ENCODE assay signal across 27 cellular contexts in the genomic region with DNA sequence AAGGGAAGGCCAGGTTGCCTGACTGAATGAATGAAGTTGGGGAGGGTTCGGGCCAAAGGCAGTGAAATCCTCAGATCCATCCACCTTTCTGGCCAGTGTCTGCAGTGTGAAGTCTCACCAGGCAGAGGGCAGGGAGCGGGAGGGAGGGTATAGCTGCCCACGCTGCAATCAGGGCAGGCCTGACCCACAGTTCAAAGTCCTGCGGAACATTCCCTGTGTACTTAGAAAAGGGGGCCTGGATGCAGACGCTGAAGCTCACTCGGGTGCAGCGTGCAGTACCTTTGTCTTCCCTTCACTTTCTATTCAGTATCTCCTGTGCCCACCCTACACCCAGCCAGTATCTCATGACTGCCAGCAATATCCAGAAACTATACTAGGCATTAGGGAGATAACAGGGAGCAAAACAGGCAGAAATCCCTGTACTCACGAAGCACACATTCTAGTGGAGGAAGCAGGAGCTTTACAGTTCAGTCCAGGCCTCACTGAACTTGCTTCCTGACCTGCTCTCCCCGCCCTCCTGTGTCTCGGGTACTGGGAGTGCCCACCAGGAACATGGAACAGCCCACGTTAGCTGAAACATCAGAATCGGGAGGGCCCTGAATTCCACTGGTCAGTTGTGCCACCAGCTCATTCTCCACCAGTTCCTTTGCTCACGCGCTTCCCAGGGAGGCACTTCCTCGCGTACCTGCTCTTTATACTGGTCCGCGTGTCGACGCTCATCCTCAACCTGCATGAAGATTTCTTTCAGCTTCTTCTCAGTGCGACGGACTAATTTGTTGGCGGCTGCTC. TPM values are rescaled to one million over a fixed set of nuclear protein-coding genes. Genes with fewer than 3 reads are reported as not detected.
DNase-seq lines count a peak whose midpoint lies in the region; ATAC-seq and TF ChIP-seq lines count a peak whose summit lies in the region.
"Had no signal": no experiment of that assay in that cellular context is flagged by ENCODE, and none has a peak within 500 bp of the region (broad histone marks: within the 10 kb centered on the region; RNA-seq: fewer than 3 reads in every experiment).

No MANE protein-coding gene starts in this region.

- H3K27me3 Mint-ChIP-seq in H9 (ENCODE audit: low read depth) (no peaks in the 10 kb centered on the region), brain (no peaks in the 10 kb centered on the region), memory B cell (no peaks in the 10 kb centered on the region)
- H3K27me3 Mint-ChIP-seq: activated CD4-positive, alpha-beta memory T cell treated with anti-CD3 and anti-CD28 coated beads for 36 hours; activated naive CD4-positive, alpha-beta T cell treated with anti-CD3 and anti-CD28 coated beads, Interleukin-2, amount 50 U/mL, for 24 hours; effector memory CD8-positive, alpha-beta T cell; stimulated activated naive CD8-positive, alpha-beta T cell treated with anti-CD3 and anti-CD28 coated beads, Interleukin-15, amount 100 ng/mL, for 72 hours had no signal

- H3K4me2 ChIP-seq in H9 (ENCODE audit: insufficient read depth, insufficient read length, low read length): no peak overlapping the region

- no peak overlapping the region for H3K18ac ChIP-seq in H9 (ENCODE audit: insufficient read length, low read depth, low read length)

- H2BK12ac ChIP-seq in H9 (ENCODE audit: insufficient read length, low read depth, low read length): no peak overlapping the region

- H4K91ac ChIP-seq in H9 (ENCODE audit: insufficient read length, low read depth, low read length): no peak overlapping the region

- H3K23me2 ChIP-seq in H9 (ENCODE audit: insufficient read length, low read depth, low read length, poor library complexity, severe bottlenecking): no peaks in the 10 kb centered on the region

- no peaks in the 10 kb centered on the region for H3K27me3 ChIP-seq in H9 (ENCODE audit: insufficient read depth, low read length)
- H3K27me3 ChIP-seq: BE2C, cardiac muscle cell had no signal

- H3K27ac Mint-ChIP-seq in H9: peak overlapping the region in 2 of 3 experiments; percentile 5 to 39; a peak in 3 of 7 replicates
- peak overlapping the region in 3 of 5 experiments; percentile 9 to 80 (median 51) for H3K27ac Mint-ChIP-seq in brain
- peak overlapping the region; percentile 45 for H3K27ac Mint-ChIP-seq in memory B cell
- H3K27ac Mint-ChIP-seq: activated CD4-positive, alpha-beta memory T cell treated with anti-CD3 and anti-CD28 coated beads for 36 hours; activated naive CD4-positive, alpha-beta T cell treated with anti-CD3 and anti-CD28 coated beads, Interleukin-2, amount 50 U/mL, for 24 hours; CD8-positive, alpha-beta T cell; effector memory CD8-positive, alpha-beta T cell; natural killer cell had no signal

- H3K36me3 Mint-ChIP-seq in H9 (ENCODE audit: insufficient read depth in 1 of 3, low read depth in 3 of 3) (peaks cover 55 to 100% (median 96%) of the 10 kb centered on the region in 3 experiments), brain (peaks cover 93% of the 10 kb centered on the region), memory B cell (peaks cover 39% of the 10 kb centered on the region)

- no peaks in the 10 kb centered on the region for H3K4me1 ChIP-seq in H9 (ENCODE audit: insufficient read depth, low read length)
- H3K4me1 ChIP-seq: BE2C, HAP-1 had no signal

- H4K5ac ChIP-seq in H9 (ENCODE audit: insufficient read length, low read depth, low read length): no peak overlapping the region

- no peaks in the 10 kb centered on the region for H3K9me3 Mint-ChIP-seq in H9
- no peaks in the 10 kb centered on the region for H3K9me3 Mint-ChIP-seq in brain
- H3K9me3 Mint-ChIP-seq in memory B cell: no peaks in the 10 kb centered on the region
- H3K9me3 Mint-ChIP-seq: effector memory CD8-positive, alpha-beta T cell; natural killer cell had no signal

- H3K14ac ChIP-seq in H9 (ENCODE audit: insufficient read depth, low read length): no peak overlapping the region

- H3K4ac ChIP-seq in H9 (ENCODE audit: low read depth, low read length): no peak overlapping the region

- no peak overlapping the region for H3K23ac ChIP-seq in H9 (ENCODE audit: insufficient read length, low read depth, low read length)

- no peak overlapping the region for H4K8ac ChIP-seq in H9 (replicated peaks; ENCODE audit: insufficient read length, low read depth, low read length)

- no peaks in the 10 kb centered on the region for H3K79me1 ChIP-seq in H9 (ENCODE audit: insufficient read depth, low read depth, low read length, poor library complexity, severe bottlenecking)

- no CpG with 5 or more reads among the region's 23 CpGs for WGBS in H9 (ENCODE audit: extremely low coverage, insufficient read length, low lambda C conversion rate)

- no peak overlapping the region for H3K56ac ChIP-seq in H9 (ENCODE audit: insufficient read length, low read depth, low read length)

- ATAC-seq in memory B cell (ENCODE audit: low read depth): no peak
- ATAC-seq in GM19324 (IDR thresholded peaks at IDR 0.05; ENCODE audit: low FRiP score, unreplicated experiment): no peak
- ATAC-seq: activated CD4-positive, CD25-positive, alpha-beta regulatory T cell treated with anti-CD3 and anti-CD28 coated beads, Interleukin-2, amount 50 U/mL, for 24 hours; CD8-positive, alpha-beta T cell; effector memory CD8-positive, alpha-beta T cell; mucosa of descending colon; Panc1; stimulated activated naive CD8-positive, alpha-beta T cell treated with anti-CD3 and anti-CD28 coated beads, Interleukin-15, amount 100 ng/mL, for 72 hours had no signal

- no peak overlapping the region for H2BK5ac ChIP-seq in H9 (ENCODE audit: insufficient read length, low read length)

- no peak overlapping the region for H2BK120ac ChIP-seq in H9 (ENCODE audit: low read depth, low read length, poor library complexity, severe bottlenecking)

- H4K20me1 ChIP-seq in H9 (ENCODE audit: control insufficient read depth, insufficient read depth, insufficient read length): no peaks in the 10 kb centered on the region

- H3K9ac ChIP-seq in H9 (ENCODE audit: extremely low read depth, insufficient read length, low read length): no peak overlapping the region

- H3K4me3 Mint-ChIP-seq in H9 (no peak overlapping the region; a peak in 1 of 5 replicates), brain (no peak overlapping the region), memory B cell (no peak overlapping the region)
- H3K4me3 Mint-ChIP-seq: activated CD4-positive, alpha-beta memory T cell treated with anti-CD3 and anti-CD28 coated beads for 36 hours; activated naive CD4-positive, alpha-beta T cell treated with anti-CD3 and anti-CD28 coated beads, Interleukin-2, amount 50 U/mL, for 24 hours; CD8-positive, alpha-beta T cell; natural killer cell; stimulated activated naive CD8-positive, alpha-beta T cell treated with anti-CD3 and anti-CD28 coated beads, Interleukin-15, amount 100 ng/mL, for 72 hours had no signal

- H3K79me2 ChIP-seq in H9 (ENCODE audit: insufficient read depth, low read length): no peaks in the 10 kb centered on the region

- H2BK20ac ChIP-seq in H9 (ENCODE audit: low read depth, low read length, poor library complexity, severe bottlenecking): no peak overlapping the region

- TF ChIP-seq CTCF in H9 (conservative IDR thresholded peaks at IDR 0.05) (no peak), brain (conservative IDR thresholded peaks at IDR 0.05) (no peak)

- no peak overlapping the region for H3K27ac ChIP-seq in H9 (ENCODE audit: insufficient read length, low read depth, low read length)
- H3K27ac ChIP-seq: cardiac muscle cell, left ventricle myocardium inferior had no signal

- no peaks in the 10 kb centered on the region for H3K9me3 ChIP-seq in H9 (ENCODE audit: control insufficient read depth, low read depth, low read length)
- H3K9me3 ChIP-seq: BE2C, HAP-1, left ventricle myocardium inferior, mucosa of descending colon had no signal

- DNase-seq in H9 (no peak), memory B cell (ENCODE audit: low spot score in 2 of 2) (no peak), NCI-H524 (lab: John Stamatoyannopoulos, UW) (no peak), NCI-H2171 treated with DMSO at 0.1 percent for 48 hours (lab: John Stamatoyannopoulos, UW) (no peak)
- DNase-seq in stimulated activated CD8-positive, alpha-beta memory T cell treated with anti-CD3 and anti-CD28 coated beads, Interleukin-4, amount 100 ng/mL, for 48 hours: peak; percentile 16
- DNase-seq: activated CD4-positive, alpha-beta memory T cell treated with anti-CD3 and anti-CD28 coated beads for 36 hours; activated CD8-positive, alpha-beta memory T cell treated with anti-CD3 and anti-CD28 coated beads, Interleukin-2, amount 50 U/mL, for 4 hours; anterior cingulate cortex; BE2C; effector memory CD8-positive, alpha-beta T cell; Kasumi-1; left ventricle myocardium inferior; mucosa of descending colon; natural killer cell; NCI-H1417 treated with DMSO at 0.1 percent for 48 hours; NCI-H2081; NCI-H748 treated with DMSO at 0.1 percent for 48 hours; SHP77; stimulated activated naive CD8-positive, alpha-beta T cell treated with anti-CD3 and anti-CD28 coated beads, Interleukin-15, amount 100 ng/mL, for 72 hours had no signal

- no peak overlapping the region for H2AFZ ChIP-seq in H9 (ENCODE audit: low read length)

- no peak overlapping the region for H2BK15ac ChIP-seq in H9 (ENCODE audit: low read depth, low read length)

- H3K4me1 Mint-ChIP-seq in H9 (no peaks in the 10 kb centered on the region), brain (no peaks in the 10 kb centered on the region), memory B cell (no peaks in the 10 kb centered on the region)
- H3K4me1 Mint-ChIP-seq: activated naive CD4-positive, alpha-beta T cell treated with anti-CD3 and anti-CD28 coated beads, Interleukin-2, amount 50 U/mL, for 24 hours; stimulated activated naive CD8-positive, alpha-beta T cell treated with anti-CD3 and anti-CD28 coated beads, Interleukin-15, amount 100 ng/mL, for 72 hours had no signal

- no peak overlapping the region for H2AK5ac ChIP-seq in H9 (ENCODE audit: insufficient read length, low read length)

- H3T11ph ChIP-seq in H9 (ENCODE audit: low read length): no peak overlapping the region

RNA-seq across cellular contexts. Expression of gene NDEL1, which starts 42.2 kb away (rescaled TPM):
- 32.9 and 38.4 TPM in 2 replicates for total RNA-seq in H9 (2021)
- polyA plus RNA-seq in brain (ENCODE audit: insufficient read depth, low read depth, low replicate concordance): 33.2 TPM
